2 cellular contexts compared by ENCODE assay signal in genomic region chr16:11358531-11358930, GRCh38.
TF ChIP-seq lines count a peak whose summit lies in the region.

No MANE protein-coding gene starts in this region.

TF ChIP-seq in A549, 52 proteins besides CTCF, POLR2A, EP300 and RAD21:
- TF ChIP-seq ESRRA (IDR thresholded peaks at IDR 0.05; ENCODE audit: borderline replicate concordance, low read length) = no peak
- TF ChIP-seq HOXB13 (CRISPR knock-in tag; IDR thresholded peaks at IDR 0.05; ENCODE audit: low read depth) = no peak
- TF ChIP-seq CEBPB (IDR thresholded peaks at IDR 0.05) = no peak
- no peak for TF ChIP-seq KDM1A (IDR thresholded peaks at IDR 0.05; ENCODE audit: low read depth)
- TF ChIP-seq HOXA7 (CRISPR knock-in tag; IDR thresholded peaks at IDR 0.05) = no peak
- no peak for TF ChIP-seq NPAS2 (CRISPR knock-in tag; IDR thresholded peaks at IDR 0.05; ENCODE audit: borderline replicate concordance)
- no peak for TF ChIP-seq EHMT2 (IDR thresholded peaks at IDR 0.05; ENCODE audit: low read depth)
- TF ChIP-seq, protein P1, sequence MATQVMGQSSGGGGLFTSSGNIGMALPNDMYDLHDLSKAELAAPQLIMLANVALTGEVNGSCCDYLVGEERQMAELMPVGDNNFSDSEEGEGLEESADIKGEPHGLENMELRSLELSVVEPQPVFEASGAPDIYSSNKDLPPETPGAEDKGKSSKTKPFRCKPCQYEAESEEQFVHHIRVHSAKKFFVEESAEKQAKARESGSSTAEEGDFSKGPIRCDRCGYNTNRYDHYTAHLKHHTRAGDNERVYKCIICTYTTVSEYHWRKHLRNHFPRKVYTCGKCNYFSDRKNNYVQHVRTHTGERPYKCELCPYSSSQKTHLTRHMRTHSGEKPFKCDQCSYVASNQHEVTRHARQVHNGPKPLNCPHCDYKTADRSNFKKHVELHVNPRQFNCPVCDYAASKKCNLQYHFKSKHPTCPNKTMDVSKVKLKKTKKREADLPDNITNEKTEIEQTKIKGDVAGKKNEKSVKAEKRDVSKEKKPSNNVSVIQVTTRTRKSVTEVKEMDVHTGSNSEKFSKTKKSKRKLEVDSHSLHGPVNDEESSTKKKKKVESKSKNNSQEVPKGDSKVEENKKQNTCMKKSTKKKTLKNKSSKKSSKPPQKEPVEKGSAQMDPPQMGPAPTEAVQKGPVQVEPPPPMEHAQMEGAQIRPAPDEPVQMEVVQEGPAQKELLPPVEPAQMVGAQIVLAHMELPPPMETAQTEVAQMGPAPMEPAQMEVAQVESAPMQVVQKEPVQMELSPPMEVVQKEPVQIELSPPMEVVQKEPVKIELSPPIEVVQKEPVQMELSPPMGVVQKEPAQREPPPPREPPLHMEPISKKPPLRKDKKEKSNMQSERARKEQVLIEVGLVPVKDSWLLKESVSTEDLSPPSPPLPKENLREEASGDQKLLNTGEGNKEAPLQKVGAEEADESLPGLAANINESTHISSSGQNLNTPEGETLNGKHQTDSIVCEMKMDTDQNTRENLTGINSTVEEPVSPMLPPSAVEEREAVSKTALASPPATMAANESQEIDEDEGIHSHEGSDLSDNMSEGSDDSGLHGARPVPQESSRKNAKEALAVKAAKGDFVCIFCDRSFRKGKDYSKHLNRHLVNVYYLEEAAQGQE (IDR thresholded peaks at IDR 0.05) = no peak

TF ChIP-seq in HCT116, 20 proteins besides CTCF, POLR2A, EP300 and RAD21 (continued from another document):
- TF ChIP-seq SIN3A (IDR thresholded peaks at IDR 0.05; ENCODE audit: low read depth) (no peak), CBX3 (IDR thresholded peaks at IDR 0.05; ENCODE audit: low read depth) (no peak), FOSL1 (IDR thresholded peaks at IDR 0.05; ENCODE audit: low read depth) (no peak), EZH2phosphoT487 (IDR thresholded peaks at IDR 0.05; ENCODE audit: borderline replicate concordance) (no peak), ZFX (IDR thresholded peaks at IDR 0.05) (no peak), TCF7L2 (IDR thresholded peaks at IDR 0.05; ENCODE audit: borderline replicate concordance, extremely low read depth, insufficient read depth, insufficient read length) (no peak), JUND (IDR thresholded peaks at IDR 0.05) (no peak), CEBPB (IDR thresholded peaks at IDR 0.05; ENCODE audit: low read depth) (no peak), SRF (IDR thresholded peaks at IDR 0.05; ENCODE audit: low read depth) (no peak), ELF1 (IDR thresholded peaks at IDR 0.05; ENCODE audit: borderline replicate concordance, low read depth) (no peak), SP1 (IDR thresholded peaks at IDR 0.05; ENCODE audit: low read depth) (no peak), ATF3 (IDR thresholded peaks at IDR 0.05) (no peak)
- TF ChIP-seq, protein P2, sequence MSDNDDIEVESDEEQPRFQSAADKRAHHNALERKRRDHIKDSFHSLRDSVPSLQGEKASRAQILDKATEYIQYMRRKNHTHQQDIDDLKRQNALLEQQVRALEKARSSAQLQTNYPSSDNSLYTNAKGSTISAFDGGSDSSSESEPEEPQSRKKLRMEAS (IDR thresholded peaks at IDR 0.05) = no peak
- TF ChIP-seq, protein P3, sequence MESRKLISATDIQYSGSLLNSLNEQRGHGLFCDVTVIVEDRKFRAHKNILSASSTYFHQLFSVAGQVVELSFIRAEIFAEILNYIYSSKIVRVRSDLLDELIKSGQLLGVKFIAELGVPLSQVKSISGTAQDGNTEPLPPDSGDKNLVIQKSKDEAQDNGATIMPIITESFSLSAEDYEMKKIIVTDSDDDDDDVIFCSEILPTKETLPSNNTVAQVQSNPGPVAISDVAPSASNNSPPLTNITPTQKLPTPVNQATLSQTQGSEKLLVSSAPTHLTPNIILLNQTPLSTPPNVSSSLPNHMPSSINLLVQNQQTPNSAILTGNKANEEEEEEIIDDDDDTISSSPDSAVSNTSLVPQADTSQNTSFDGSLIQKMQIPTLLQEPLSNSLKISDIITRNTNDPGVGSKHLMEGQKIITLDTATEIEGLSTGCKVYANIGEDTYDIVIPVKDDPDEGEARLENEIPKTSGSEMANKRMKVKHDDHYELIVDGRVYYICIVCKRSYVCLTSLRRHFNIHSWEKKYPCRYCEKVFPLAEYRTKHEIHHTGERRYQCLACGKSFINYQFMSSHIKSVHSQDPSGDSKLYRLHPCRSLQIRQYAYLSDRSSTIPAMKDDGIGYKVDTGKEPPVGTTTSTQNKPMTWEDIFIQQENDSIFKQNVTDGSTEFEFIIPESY (IDR thresholded peaks at IDR 0.05; ENCODE audit: extremely low read depth, insufficient replicate concordance, low read length) = no peak
TF ChIP-seq in HCT116: peak in this region for 0.
